In genomic region chr9:81522721-81523551, GRCh38 we compare ENCODE assay signal across 1 cellular context.
TF ChIP-seq lines count a peak whose summit lies in the region.

No MANE protein-coding gene starts in this region.

TF ChIP-seq in HepG2, 621 proteins besides CTCF, POLR2A, EP300 and RAD21 (continued from another document and continues in another):
- TF ChIP-seq ZNF280D (CRISPR knock-in tag; IDR thresholded peaks at IDR 0.05) (no peak), RXRB (CRISPR knock-in tag; IDR thresholded peaks at IDR 0.05; ENCODE audit: borderline replicate concordance) (0 out of 2 replicates have a peak, but pooled peaks have one; percentile 13), ZNF256 (CRISPR knock-in tag; conservative IDR thresholded peaks at IDR 0.05) (no peak), SP140L (CRISPR knock-in tag; IDR thresholded peaks at IDR 0.05; ENCODE audit: borderline replicate concordance) (no peak), SP5 (CRISPR knock-in tag; IDR thresholded peaks at IDR 0.05; ENCODE audit: borderline replicate concordance, low read depth) (0 out of 2 replicates have a peak, but pooled peaks have one; percentile 7), HINFP (CRISPR knock-in tag; IDR thresholded peaks at IDR 0.05; ENCODE audit: low read depth) (no peak), ZNF567 (CRISPR knock-in tag; IDR thresholded peaks at IDR 0.05; ENCODE audit: borderline replicate concordance) (no peak), ETS1 (CRISPR knock-in tag; IDR thresholded peaks at IDR 0.05) (no peak), ZFP41 (CRISPR knock-in tag; IDR thresholded peaks at IDR 0.05; ENCODE audit: borderline replicate concordance) (no peak), HES4 (CRISPR knock-in tag; IDR thresholded peaks at IDR 0.05; ENCODE audit: borderline replicate concordance) (no peak), ARNTL (CRISPR knock-in tag; IDR thresholded peaks at IDR 0.05) (no peak), ZNF569 (CRISPR knock-in tag; IDR thresholded peaks at IDR 0.05; ENCODE audit: borderline replicate concordance) (no peak), MAF1 (CRISPR knock-in tag; IDR thresholded peaks at IDR 0.05; ENCODE audit: borderline replicate concordance) (no peak), ZNF333 (CRISPR knock-in tag; IDR thresholded peaks at IDR 0.05; ENCODE audit: borderline replicate concordance) (no peak), KLF6 (CRISPR knock-in tag; IDR thresholded peaks at IDR 0.05) (no peak), FOXK1 (CRISPR knock-in tag; IDR thresholded peaks at IDR 0.05; ENCODE audit: borderline replicate concordance, low read depth) (no peak), ZFP36L1 (CRISPR knock-in tag; IDR thresholded peaks at IDR 0.05) (no peak), ZNF740 (CRISPR knock-in tag; IDR thresholded peaks at IDR 0.05) (no peak), ZNF253 (CRISPR knock-in tag; IDR thresholded peaks at IDR 0.05; ENCODE audit: borderline replicate concordance) (no peak), ATF3 (CRISPR knock-in tag; IDR thresholded peaks at IDR 0.05) (no peak), SATB2 (CRISPR knock-in tag; IDR thresholded peaks at IDR 0.05) (no peak), BCL3 (CRISPR knock-in tag; IDR thresholded peaks at IDR 0.05) (no peak), HCFC1 (IDR thresholded peaks at IDR 0.05; ENCODE audit: low read depth, low read length) (no peak), SSRP1 (CRISPR knock-in tag; IDR thresholded peaks at IDR 0.05) (no peak), MTA1 (CRISPR knock-in tag; IDR thresholded peaks at IDR 0.05; ENCODE audit: borderline replicate concordance) (no peak), YEATS2 (CRISPR knock-in tag; IDR thresholded peaks at IDR 0.05; ENCODE audit: borderline replicate concordance) (no peak), ZNF770 (CRISPR knock-in tag; IDR thresholded peaks at IDR 0.05) (no peak), RBM39 (IDR thresholded peaks at IDR 0.05; ENCODE audit: low read depth, low read length, poor library complexity, severe bottlenecking) (no peak), ZBTB46 (CRISPR knock-in tag; IDR thresholded peaks at IDR 0.05; ENCODE audit: borderline replicate concordance) (no peak), ARID4A (CRISPR knock-in tag; IDR thresholded peaks at IDR 0.05; ENCODE audit: borderline replicate concordance) (no peak; the same call in 1 of the 2 replicates), FOXP1 (IDR thresholded peaks at IDR 0.05) (no peak), FOXP1 (CRISPR knock-in tag; IDR thresholded peaks at IDR 0.05) (no peak), RBM22 (optimal IDR thresholded peaks at IDR 0.05; ENCODE audit: low read length) (no peak), ZBTB10 (CRISPR knock-in tag; IDR thresholded peaks at IDR 0.05; ENCODE audit: borderline replicate concordance) (no peak), RFX5 (IDR thresholded peaks at IDR 0.05; ENCODE audit: low read depth, low read length) (no peak), ZBTB7A (CRISPR knock-in tag; IDR thresholded peaks at IDR 0.05) (no peak), RBAK (CRISPR knock-in tag; IDR thresholded peaks at IDR 0.05) (no peak), HNRNPLL (IDR thresholded peaks at IDR 0.05; ENCODE audit: low read depth, low read length, poor library complexity, severe bottlenecking) (no peak), IRF2 (CRISPR knock-in tag; IDR thresholded peaks at IDR 0.05) (0 out of 2 replicates have a peak, but pooled peaks have one; percentile 41), MBNL3 (CRISPR knock-in tag; conservative IDR thresholded peaks at IDR 0.05) (no peak), SMARCE1 (IDR thresholded peaks at IDR 0.05; ENCODE audit: borderline replicate concordance) (no peak), EHMT2 (IDR thresholded peaks at IDR 0.05; ENCODE audit: borderline replicate concordance, low read depth, low read length) (peak; percentile 77; the same call in 1 of the 2 replicates), IKZF5 (CRISPR knock-in tag; IDR thresholded peaks at IDR 0.05) (no peak), MED1 (CRISPR knock-in tag; IDR thresholded peaks at IDR 0.05) (peak; percentile 47)
